ENCODE assay signal across 31 cellular contexts in genomic region chr11:40302669-40303068, GRCh38.
DNase-seq lines count a peak whose midpoint lies in the region; ATAC-seq and TF ChIP-seq lines count a peak whose summit lies in the region.
"Had no signal": no experiment of that assay in that cellular context is flagged by ENCODE, and none has a peak within 500 bp of the region (broad histone marks: within the 10 kb centered on the region; RNA-seq: fewer than 3 reads in every experiment).

No MANE protein-coding gene starts in this region.

- CTCF ChIA-PET in RWPE1 (lab: Yijun Ruan, JAX) = no interaction called here

- H3K4me1 Mint-ChIP-seq in osteocyte (ENCODE audit: unreplicated experiment) = peaks cover 22% of the 10 kb centered on the region
- H3K4me1 Mint-ChIP-seq: activated CD4-positive, alpha-beta T cell treated with anti-CD3 and anti-CD28 coated beads, Interleukin-2, amount 10 ng/mL, durations not matched to agents 24 days and 14 days; activated naive CD8-positive, alpha-beta T cell treated with anti-CD3 and anti-CD28 coated beads, Interleukin-2, amount 50 U/mL, for 24 hours; CD4-positive, alpha-beta memory T cell; stimulated activated naive CD8-positive, alpha-beta T cell treated with anti-CD3 and anti-CD28 coated beads, Interleukin-15, amount 100 ng/mL, for 72 hours had no signal

- H3K27ac Mint-ChIP-seq in osteocyte (ENCODE audit: unreplicated experiment) = peak overlapping the region; percentile 86
- H3K27ac Mint-ChIP-seq: activated CD4-positive, alpha-beta T cell treated with anti-CD3 and anti-CD28 coated beads, Interleukin-2, amount 10 ng/mL, durations not matched to agents 24 days and 14 days; activated naive CD8-positive, alpha-beta T cell treated with anti-CD3 and anti-CD28 coated beads, Interleukin-2, amount 50 U/mL, for 24 hours; CD4-positive, alpha-beta memory T cell; neural progenitor cell; stimulated activated naive CD8-positive, alpha-beta T cell treated with anti-CD3 and anti-CD28 coated beads, Interleukin-15, amount 100 ng/mL, for 72 hours had no signal

- H3K4me3 ChIP-seq in astrocyte of the cerebellum (ENCODE audit: low read depth, low read length) = no peak overlapping the region
- no peak overlapping the region for H3K4me3 ChIP-seq in fibroblast of mammary gland (ENCODE audit: control insufficient read depth, low read depth, low read length)
- H3K4me3 ChIP-seq: heart right ventricle, neural progenitor cell, prostate gland, thyroid gland had no signal

- no peak for ATAC-seq in HG03342 (IDR thresholded peaks at IDR 0.05; ENCODE audit: unreplicated experiment)
- ATAC-seq: activated naive CD8-positive, alpha-beta T cell treated with anti-CD3 and anti-CD28 coated beads, Interleukin-2, amount 50 U/mL, for 24 hours; activated T-cell treated with anti-CD3 and anti-CD28 coated beads, Interleukin-2, amount 50 U/mL, for 4 hours; heart right ventricle; HepG2; left cardiac atrium; Panc1; stimulated activated naive CD8-positive, alpha-beta T cell treated with anti-CD3 and anti-CD28 coated beads, Interleukin-15, amount 100 ng/mL, for 72 hours had no signal

- peaks cover 20% of the 10 kb centered on the region for H3K27me3 Mint-ChIP-seq in osteocyte (ENCODE audit: unreplicated experiment)
- H3K27me3 Mint-ChIP-seq: activated CD4-positive, alpha-beta T cell treated with anti-CD3 and anti-CD28 coated beads, Interleukin-2, amount 10 ng/mL, durations not matched to agents 24 days and 14 days; activated naive CD8-positive, alpha-beta T cell treated with anti-CD3 and anti-CD28 coated beads, Interleukin-2, amount 50 U/mL, for 24 hours; CD4-positive, alpha-beta memory T cell; stimulated activated naive CD8-positive, alpha-beta T cell treated with anti-CD3 and anti-CD28 coated beads, Interleukin-15, amount 100 ng/mL, for 72 hours had no signal

- no peaks in the 10 kb centered on the region for H3K9me3 Mint-ChIP-seq in osteocyte (ENCODE audit: unreplicated experiment)
- H3K9me3 Mint-ChIP-seq: activated CD4-positive, alpha-beta T cell treated with anti-CD3 and anti-CD28 coated beads, Interleukin-2, amount 10 ng/mL, durations not matched to agents 24 days and 14 days; activated naive CD8-positive, alpha-beta T cell treated with anti-CD3 and anti-CD28 coated beads, Interleukin-2, amount 50 U/mL, for 24 hours; neural progenitor cell had no signal

- in situ Hi-C loops in astrocyte of the cerebellum (cut with HindIII; ENCODE audit: low sequenced_read_pairs) = no loop called here

- peak overlapping the region; percentile 42 for H3K4me3 Mint-ChIP-seq in osteocyte (ENCODE audit: unreplicated experiment)
- H3K4me3 Mint-ChIP-seq: activated CD4-positive, alpha-beta T cell treated with anti-CD3 and anti-CD28 coated beads, Interleukin-2, amount 10 ng/mL, durations not matched to agents 24 days and 14 days; activated naive CD8-positive, alpha-beta T cell treated with anti-CD3 and anti-CD28 coated beads, Interleukin-2, amount 50 U/mL, for 24 hours; activated T-cell treated with anti-CD3 and anti-CD28 coated beads, Interleukin-2, amount 50 U/mL, for 4 hours; CD4-positive, alpha-beta memory T cell; neural progenitor cell; stimulated activated naive CD8-positive, alpha-beta T cell treated with anti-CD3 and anti-CD28 coated beads, Interleukin-15, amount 100 ng/mL, for 72 hours had no signal

- no peaks in the 10 kb centered on the region for H3K36me3 Mint-ChIP-seq in osteocyte (ENCODE audit: unreplicated experiment)
- H3K36me3 Mint-ChIP-seq: CD4-positive, alpha-beta memory T cell; neural progenitor cell had no signal

- no peak for TF ChIP-seq CTCF in astrocyte of the cerebellum (IDR thresholded peaks at IDR 0.05; ENCODE audit: low read depth, low read length, missing control alignments)
- no peak for TF ChIP-seq CTCF in fibroblast of mammary gland (conservative IDR thresholded peaks at IDR 0.05; ENCODE audit: control insufficient read depth, insufficient read depth, low read depth, low read length)
- TF ChIP-seq CTCF in osteocyte (IDR thresholded peaks at IDR 0.05) = no peak
- TF ChIP-seq CTCF in RWPE1 (conservative IDR thresholded peaks at IDR 0.05; ENCODE audit: low read depth) = no peak

- H3K27ac ChIP-seq in RWPE1 = no peak overlapping the region
- H3K27ac ChIP-seq: heart right ventricle, neural progenitor cell, prostate gland, thyroid gland had no signal

- peak; percentile 58 for DNase-seq in EH (ENCODE audit: low read depth)
- peak; percentile 78 for DNase-seq in astrocyte of the cerebellum (ENCODE audit: low read depth)
- DNase-seq in fibroblast of mammary gland (ENCODE audit: low read depth) = peak; percentile 20
- DNase-seq in osteocyte (ENCODE audit: extremely low spot score, unreplicated experiment) = no peak
- DNase-seq in RWPE1 (ENCODE audit: low spot score) = no peak
- no peak for DNase-seq in middle frontal gyrus (ENCODE audit: extremely low spot score, low spot score)
- DNase-seq in NOMO-1 treated with DMSO at 0.1 percent for 48 hours (lab: John Stamatoyannopoulos, UW; ENCODE audit: unreplicated experiment) = no peak
- DNase-seq: activated CD4-positive, alpha-beta T cell treated with anti-CD3 and anti-CD28 coated beads, Interleukin-2, amount 10 ng/mL, durations not matched to agents 24 days and 14 days; activated gamma-delta T cell treated with Interleukin-2 at 50 U/mL for 16 hours; activated naive CD8-positive, alpha-beta T cell treated with anti-CD3 and anti-CD28 coated beads, Interleukin-2, amount 50 U/mL, for 24 hours; activated T-cell treated with anti-CD3 and anti-CD28 coated beads, Interleukin-2, amount 50 U/mL, for 4 hours; AML-193; CD4-positive, alpha-beta memory T cell; central memory CD4-positive, alpha-beta T cell; GOT3; heart right ventricle; left cardiac atrium; NCI-H1092; NCI-H187; NCI-H2171 treated with DMSO at 0.1 percent for 48 hours; NCI-H526 treated with DMSO at 0.1 percent for 48 hours; SHP77 treated with DMSO at 0.1 percent for 48 hours; stimulated activated CD8-positive, alpha-beta memory T cell treated with anti-CD3 and anti-CD28 coated beads, Interleukin-4, amount 100 ng/mL, for 48 hours; stimulated activated naive CD8-positive, alpha-beta T cell treated with anti-CD3 and anti-CD28 coated beads, Interleukin-15, amount 100 ng/mL, for 72 hours; T1000; thyroid gland had no signal

- POLR2A ChIA-PET in RWPE1 (lab: Yijun Ruan, JAX; ENCODE audit: low non-redundant PET) = no interaction called here

Comparison
In these comparisons a context has a peak if more than half of its experiments do, and no peak if none do; other contexts are left out.
1. DNase-seq: peak in EH (single experiment), astrocyte of the cerebellum (single experiment) and fibroblast of mammary gland (single experiment); none in osteocyte (single experiment), RWPE1 (single experiment), middle frontal gyrus (single experiment) and NOMO-1 treated with DMSO at 0.1 percent for 48 hours (single experiment).